8 cellular contexts compared by ENCODE assay signal in the genomic region with DNA sequence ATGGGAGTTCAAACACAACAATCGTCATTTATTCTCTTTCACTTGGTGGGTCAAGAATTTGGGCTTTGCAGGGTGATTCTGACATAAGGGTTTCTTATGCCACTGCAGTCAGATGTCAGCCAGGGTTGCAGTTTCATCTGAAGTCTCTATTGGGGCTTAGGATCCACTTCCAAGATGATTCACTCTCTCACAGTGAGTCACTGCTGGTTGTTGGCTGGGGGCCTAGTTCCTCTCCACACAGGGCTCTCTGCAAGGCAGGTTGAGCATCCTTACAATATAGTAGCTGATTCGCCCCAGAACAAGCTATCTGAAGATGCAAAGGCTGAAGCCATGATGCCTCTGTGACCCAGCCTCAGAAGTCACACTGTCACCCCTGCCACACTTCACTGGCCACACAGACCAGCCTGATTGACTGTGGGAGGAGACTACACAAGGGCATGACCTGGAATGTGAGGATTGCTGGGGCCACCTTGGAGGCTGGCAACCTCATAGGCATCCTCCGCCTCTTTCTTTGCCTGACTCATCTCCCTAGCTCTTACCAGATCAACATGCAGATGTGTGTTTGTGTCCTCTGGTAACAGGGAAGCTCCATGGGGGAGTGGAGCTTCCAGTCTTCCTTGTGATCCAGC. TPM values are rescaled to one million over a fixed set of nuclear protein-coding genes. Genes with fewer than 3 reads are reported as not detected.
DNase-seq lines count a peak whose midpoint lies in the region; ATAC-seq, FAIRE-seq and TF ChIP-seq lines count a peak whose summit lies in the region.

No MANE protein-coding gene starts in this region.

- H3K4me3 ChIP-seq in spleen, result no peak overlapping the region

- DNase-seq in HCEC 1CT (peak; percentile 80), activated B cell treated with CpG ODN at 0.5 μM for 24 hours (peak; percentile 14), ecto neural progenitor cell (ENCODE audit: low spot score) (peak; percentile 36), spleen (peak; percentile 59), DMS153 treated with DMSO at 0.1 percent for 48 hours (lab: John Stamatoyannopoulos, UW; ENCODE audit: unreplicated experiment) (no peak), NCI-H1105 (lab: John Stamatoyannopoulos, UW) (no peak), frontal cortex (ENCODE audit: low spot score in 2 of 2) (no peak)

- WGBS in spleen, 5 donors, result 43 to 89% (median 78%) methylated on average over 2 to 3 of the region's 3 CpGs

- peak overlapping the region; percentile 72 for H3K27ac Mint-ChIP-seq in activated B cell treated with CpG ODN at 0.5 μM for 24 hours

- H3K9me3 Mint-ChIP-seq in activated B cell treated with CpG ODN at 0.5 μM for 24 hours, result peaks cover 4% of the 10 kb centered on the region

- TF ChIP-seq POLR2A in spleen (IDR thresholded peaks at IDR 0.05), result no peak

- intact Hi-C loops in activated B cell treated with CpG ODN at 0.5 μM for 24 hours (cut with micrococcal nuclease) (loop anchor here (10.0 kb wide), 1 partner anchor 363 kb away; the partner anchor contains the start of genes FAM120A and FAM120AOS), spleen (cut with DNase I; ENCODE audit: low total_unique reads) (loop anchor here (10.0 kb wide), 1 partner anchor 87 kb away; no protein-coding TSS in a partner anchor)

- TF ChIP-seq CTCF in activated B cell treated with CpG ODN at 0.5 μM for 24 hours (IDR thresholded peaks at IDR 0.05) (no peak), spleen (IDR thresholded peaks at IDR 0.05 in 8 of 11, conservative IDR thresholded peaks at IDR 0.05 in 3 of 11) (no peak)

- no peaks in the 10 kb centered on the region for H3K27me3 Mint-ChIP-seq in activated B cell treated with CpG ODN at 0.5 μM for 24 hours

- H3K27me3 ChIP-seq in spleen (replicated peaks in 1 of 7), result no peaks in the 10 kb centered on the region

- no peak for ATAC-seq in activated B cell treated with CpG ODN at 0.5 μM for 24 hours (ENCODE audit: low read depth)
- ATAC-seq in HG03460 (IDR thresholded peaks at IDR 0.05; ENCODE audit: unreplicated experiment), result no peak

- H3K4me1 Mint-ChIP-seq in activated B cell treated with CpG ODN at 0.5 μM for 24 hours, result peaks cover 61% of the 10 kb centered on the region

- H3K36me3 ChIP-seq in spleen, result peaks cover 0 to 31% (median 4%) of the 10 kb centered on the region in 6 donors

- FAIRE-seq in frontal cortex (lab: Jason Lieb, UNC), result no peak

- no peak overlapping the region for H3K4me3 Mint-ChIP-seq in activated B cell treated with CpG ODN at 0.5 μM for 24 hours

- CTCF ChIA-PET in activated B cell treated with CpG ODN at 0.5 μM for 24 hours (lab: Charles Lee), result interaction anchor here (1.1 kb wide), 1 partner anchor 88 kb away, joined by 3 read pairs; no protein-coding TSS in a partner anchor

- H3K36me3 Mint-ChIP-seq in activated B cell treated with CpG ODN at 0.5 μM for 24 hours (ENCODE audit: low read depth), result peaks cover 19% of the 10 kb centered on the region

- peak overlapping the region in 4 of 8 donors; percentile 29 to 100 (median 98) for H3K27ac ChIP-seq in spleen

- peaks cover 0 to 6% (median 0%) of the 10 kb centered on the region in 8 donors for H3K9me3 ChIP-seq in spleen

- POLR2A ChIA-PET in activated B cell treated with CpG ODN at 0.5 μM for 24 hours (lab: Charles Lee), result interaction anchor here (0.5 to 1.3 kb wide), 5 partner anchors 25 to 868 kb away, joined by 3 to 6 read pairs (median 4); no protein-coding TSS in a partner anchor

- peaks cover 27 to 47% (median 37%) of the 10 kb centered on the region in 6 donors for H3K4me1 ChIP-seq in spleen

RNA-seq across cellular contexts. Expression of gene CARD19, which starts 4.5 kb away (rescaled TPM):
- total RNA-seq in activated B cell treated with CpG ODN at 0.5 μM for 24 hours, result 13.7 and 15.6 TPM in 2 replicates
- total RNA-seq in spleen, result 10 to 100 TPM; 32.8 to 78.8 (median 44.6) TPM
- polyA plus RNA-seq in spleen, result 10 to 100 TPM; 21.7 to 38.9 (median 23.0) TPM
- total RNA-seq in frontal cortex, result 14.3 TPM

RNA-seq across cellular contexts. Expression of gene SUSD3, which starts 33.1 kb away (rescaled TPM):
- total RNA-seq in activated B cell treated with CpG ODN at 0.5 μM for 24 hours (9.1 and 12.9 TPM in 2 replicates), spleen (10 to 100 TPM; 27.6 to 54.8 (median 35.8) TPM), frontal cortex (0.41 TPM)
- polyA plus RNA-seq in spleen, result 10 to 100 TPM; 50.4 to 68.8 (median 57.4) TPM

RNA-seq across cellular contexts. Expression of gene NINJ1, which starts 42.5 kb away (rescaled TPM):
- total RNA-seq in activated B cell treated with CpG ODN at 0.5 μM for 24 hours (10.2 and 11.0 TPM in 2 replicates), spleen (100 to 1,000 TPM in 6 of 7 donors, 10 to 100 TPM in 1; 75.0 to 142 (median 113) TPM), frontal cortex (2.9 TPM)
- polyA plus RNA-seq in spleen, result 10 to 100 TPM; 26.5 to 68.9 (median 50.4) TPM

Comparison
In these comparisons a context has a peak if more than half of its experiments do, and no peak if none do; other contexts are left out.
1. DNase-seq: peak in HCEC 1CT (single experiment), activated B cell treated with CpG ODN at 0.5 μM for 24 hours (single experiment), ecto neural progenitor cell (single experiment) and spleen (single experiment); none in DMS153 treated with DMSO at 0.1 percent for 48 hours (single experiment), NCI-H1105 (single experiment) and frontal cortex (0 of 2).